ENCODE assay signal across 11 cellular contexts in genomic region chr1:39957299-39958020, GRCh38. TPM values are rescaled to one million over a fixed set of nuclear protein-coding genes. Genes with fewer than 3 reads are reported as not detected.
A peak's percentile ranks its signal among the peaks of the same experiment; 100 is the strongest.
DNase-seq lines count a peak whose midpoint lies in the region; ATAC-seq and TF ChIP-seq lines count a peak whose summit lies in the region.
"Had no signal": no experiment of that assay in that cellular context is flagged by ENCODE, and none has a peak within 500 bp of the region (broad histone marks: within the 10 kb centered on the region; RNA-seq: fewer than 3 reads in every experiment).

No MANE protein-coding gene starts in this region.

- H2AFZ ChIP-seq in OCI-LY3 (ENCODE audit: low read depth, low read length), result no peak overlapping the region
- no peak overlapping the region for H2AFZ ChIP-seq in osteoblast (ENCODE audit: low read length)
- H2AFZ ChIP-seq: hepatocyte had no signal

- H3K9me3 ChIP-seq in OCI-LY3 (ENCODE audit: insufficient read depth, low read length) (no peaks in the 10 kb centered on the region), osteoblast (ENCODE audit: low read depth, low read length) (no peaks in the 10 kb centered on the region), Peyer's patch (no peaks in the 10 kb centered on the region)

- peak overlapping the region; percentile 25; the same call in 1 of the 2 replicates for H3K27ac ChIP-seq in OCI-LY3 (ENCODE audit: low read length)
- H3K27ac ChIP-seq in osteoblast (ENCODE audit: low read depth, low read length), result no peak overlapping the region
- peak overlapping the region in 2 of 4 donors; percentile 41 to 61 for H3K27ac ChIP-seq in Peyer's patch
- H3K27ac ChIP-seq: hepatocyte had no signal

- ATAC-seq in esophagus mucosa (peak; percentile 12), HG03342 (IDR thresholded peaks at IDR 0.05; ENCODE audit: unreplicated experiment) (no peak)

- TF ChIP-seq CTCF in GM12875 (IDR thresholded peaks at IDR 0.05; ENCODE audit: borderline replicate concordance, insufficient read depth, low read depth, low read length) (no peak), OCI-LY3 (IDR thresholded peaks at IDR 0.05; ENCODE audit: low read depth, low read length) (no peak), osteoblast (IDR thresholded peaks at IDR 0.05; ENCODE audit: extremely low read depth, low read depth, low read length) (no peak), Peyer's patch (IDR thresholded peaks at IDR 0.05) (no peak)

- H3K9ac ChIP-seq in OCI-LY3 (ENCODE audit: low read length), result no peak overlapping the region; the same call in 1 of the 2 replicates

- H3K4me3 ChIP-seq in GM12875 (ENCODE audit: low read depth, low read length) (peak overlapping the region; percentile 40), OCI-LY3 (ENCODE audit: low read length) (peak overlapping the region; percentile 97), osteoblast (ENCODE audit: insufficient read depth, low read length) (no peak overlapping the region), Peyer's patch (peak overlapping the region in 2 of 4 donors; percentile 67 to 70)
- H3K4me3 ChIP-seq: hepatocyte had no signal

- H4K20me1 ChIP-seq in OCI-LY3 (ENCODE audit: insufficient read depth, low read length), result peaks cover 10% of the 10 kb centered on the region; the same call in 1 of the 2 replicates
- no peaks in the 10 kb centered on the region for H4K20me1 ChIP-seq in osteoblast (ENCODE audit: insufficient read depth, low read length)

- H3K79me2 ChIP-seq in OCI-LY3 (ENCODE audit: low read length) (peaks cover 66% of the 10 kb centered on the region), osteoblast (ENCODE audit: insufficient read depth, low read length) (peaks cover 14% of the 10 kb centered on the region)
- H3K79me2 ChIP-seq: hepatocyte had no signal

- H3K4me2 ChIP-seq in OCI-LY3 (ENCODE audit: low read length), result peak overlapping the region; percentile 92
- H3K4me2 ChIP-seq in osteoblast (ENCODE audit: insufficient read depth, low read length), result no peak overlapping the region
- H3K4me2 ChIP-seq: hepatocyte had no signal

- H3K27me3 ChIP-seq in OCI-LY3 (ENCODE audit: low read depth, low read length) (no peaks in the 10 kb centered on the region), osteoblast (ENCODE audit: insufficient read depth, low read length) (no peaks in the 10 kb centered on the region), Peyer's patch (no peaks in the 10 kb centered on the region)

- H3K4me1 ChIP-seq in OCI-LY3 (ENCODE audit: low read length), result peaks cover 40% of the 10 kb centered on the region
- H3K4me1 ChIP-seq in osteoblast (ENCODE audit: insufficient read depth, low read length), result peaks cover 19% of the 10 kb centered on the region
- H3K4me1 ChIP-seq in Peyer's patch, result peaks cover 5 to 35% (median 12%) of the 10 kb centered on the region in 4 donors

- peak in 9 of 10 donors; percentile 15 to 94 (median 71) for DNase-seq in posterior cingulate gyrus
- no peak for DNase-seq in NCI-H146 treated with DMSO at 0.1 percent for 48 hours (lab: John Stamatoyannopoulos, UW; ENCODE audit: unreplicated experiment)
- DNase-seq in osteoblast (ENCODE audit: insufficient read length, low spot score, missing footprints), result no peak
- DNase-seq in Peyer's patch, result no peak
- DNase-seq: activated CD8-positive, alpha-beta memory T cell treated with anti-CD3 and anti-CD28 coated beads for 24 hours; NCI-H1417 treated with DMSO at 0.1 percent for 48 hours had no signal

- H3K36me3 ChIP-seq in OCI-LY3 (replicated peaks; ENCODE audit: low read depth, low read length) (peaks cover 29% of the 10 kb centered on the region), osteoblast (ENCODE audit: insufficient read depth, low read length) (peaks cover 30% of the 10 kb centered on the region), Peyer's patch (peaks cover 0 to 5% (median 0%) of the 10 kb centered on the region in 3 donors)

- intact Hi-C loops in posterior cingulate gyrus (cut with DNase I), result loop anchor here (2.0 kb wide), 1 partner anchor 83 kb away; the partner anchor contains the start of gene CAP1

- TF ChIP-seq POLR2A in Peyer's patch (IDR thresholded peaks at IDR 0.05), result no peak

RNA-seq across cellular contexts. Expression of gene MFSD2A, which starts 2.5 kb away (rescaled TPM):
- 25.2 TPM for total RNA-seq in esophagus mucosa
- total RNA-seq in osteoblast, result 3.5 and 3.6 TPM in 2 replicates
- total RNA-seq in Peyer's patch, result 100 to 1,000 TPM in 2 of 4 donors, 10 to 100 TPM in 1, 1 to 10 TPM in 1; 6.6 to 239 (median 132) TPM

RNA-seq across cellular contexts. Expression of gene MYCL, which starts 55.7 kb away (rescaled TPM):
- total RNA-seq in esophagus mucosa (16.9 TPM), osteoblast (0.72 and 0.88 TPM in 2 replicates), Peyer's patch (10 to 100 TPM in 3 of 4 donors, 1 to 10 TPM in 1; 9.9 to 28.4 (median 14.0) TPM)

Comparison
In these comparisons a context has a peak if more than half of its experiments do, and no peak if none do; other contexts are left out.
1. DNase-seq: peak in posterior cingulate gyrus (9 of 10); none in NCI-H146 treated with DMSO at 0.1 percent for 48 hours (single experiment), osteoblast (single experiment) and Peyer's patch (0 of 3).